19 cellular contexts compared by ENCODE assay signal in the genomic region with DNA sequence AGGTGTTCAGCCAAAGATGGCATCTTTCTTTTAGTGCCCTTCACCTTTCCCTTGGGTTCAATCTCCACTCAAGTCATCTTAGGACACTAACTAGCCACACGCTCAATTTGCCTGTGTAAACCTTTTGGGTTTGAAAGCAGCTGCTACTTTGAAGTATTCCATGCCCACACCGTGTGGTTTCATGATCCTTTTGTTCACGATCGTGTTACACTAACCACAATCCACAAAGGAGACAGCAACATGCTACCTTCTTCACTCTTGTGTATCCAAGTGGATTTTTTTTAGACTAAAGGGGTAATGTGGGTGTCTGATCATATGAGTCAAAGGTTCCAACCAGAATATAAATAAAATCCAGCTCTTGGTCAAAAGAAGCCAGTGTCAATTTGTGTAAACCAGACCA.
DNase-seq lines count a peak whose midpoint lies in the region; ATAC-seq, FAIRE-seq and TF ChIP-seq lines count a peak whose summit lies in the region.
"Had no signal": no experiment of that assay in that cellular context is flagged by ENCODE, and none has a peak within 500 bp of the region (broad histone marks: within the 10 kb centered on the region; RNA-seq: fewer than 3 reads in every experiment).

No MANE protein-coding gene starts in this region.

- no peaks in the 10 kb centered on the region for H3K27me3 ChIP-seq in GM23338 (ENCODE audit: insufficient read depth)
- H3K27me3 ChIP-seq: Peyer's patch, testis had no signal

- no peaks in the 10 kb centered on the region for H3K79me2 ChIP-seq in GM23338 (replicated peaks; ENCODE audit: insufficient read depth)

- H4K20me1 ChIP-seq in GM23338 (replicated peaks; ENCODE audit: insufficient read depth): no peaks in the 10 kb centered on the region

- intact Hi-C loops in kidney (cut with DNase I): no loop called here

- no peak overlapping the region for H3K4me3 Mint-ChIP-seq in GM23338
- H3K4me3 Mint-ChIP-seq: activated CD4-positive, alpha-beta memory T cell treated with anti-CD3 and anti-CD28 coated beads, Interleukin-2, amount 10 ng/mL, durations not matched to agents 7 days and 5 days; endodermal cell; HFFc6 had no signal

- H3K36me3 ChIP-seq in GM23338 (ENCODE audit: insufficient read depth): no peaks in the 10 kb centered on the region
- H3K36me3 ChIP-seq in kidney (ENCODE audit: control insufficient read depth in 1 of 2, insufficient read depth in 2 of 2, low read length in 2 of 2): no peaks in the 10 kb centered on the region
- H3K36me3 ChIP-seq: Peyer's patch had no signal

- no peaks in the 10 kb centered on the region for H3K9me3 Mint-ChIP-seq in GM23338
- H3K9me3 Mint-ChIP-seq: activated CD4-positive, alpha-beta memory T cell treated with anti-CD3 and anti-CD28 coated beads, Interleukin-2, amount 10 ng/mL, durations not matched to agents 7 days and 5 days; endodermal cell had no signal

- no peak for ATAC-seq in GM23338
- ATAC-seq in GM19324 (IDR thresholded peaks at IDR 0.05; ENCODE audit: low FRiP score, unreplicated experiment): no peak

- H3K36me3 Mint-ChIP-seq in GM23338 (ENCODE audit: low read depth): no peaks in the 10 kb centered on the region

- no peak overlapping the region for H3K27ac Mint-ChIP-seq in GM23338
- H3K27ac Mint-ChIP-seq: activated CD4-positive, alpha-beta memory T cell treated with anti-CD3 and anti-CD28 coated beads, Interleukin-2, amount 10 ng/mL, durations not matched to agents 7 days and 5 days; endodermal cell; HFFc6 had no signal

- H3K27ac ChIP-seq in GM23338 (ENCODE audit: low read depth) (no peak overlapping the region), kidney (ENCODE audit: low read depth in 2 of 2, low read length in 2 of 2) (no peak overlapping the region)
- H3K27ac ChIP-seq: Peyer's patch, testis had no signal

- H2AFZ ChIP-seq in GM23338: no peak overlapping the region

- no peaks in the 10 kb centered on the region for H3K9me3 ChIP-seq in kidney (ENCODE audit: control insufficient read depth in 1 of 2, low read length in 2 of 2)
- H3K9me3 ChIP-seq: Peyer's patch, testis had no signal

- H3K27me3 Mint-ChIP-seq in GM23338 (ENCODE audit: insufficient read depth, low read depth, poor library complexity): no peaks in the 10 kb centered on the region

- H3K4me1 ChIP-seq in GM23338 (ENCODE audit: insufficient read depth): no peaks in the 10 kb centered on the region; the same call in 1 of the 2 replicates
- no peaks in the 10 kb centered on the region for H3K4me1 ChIP-seq in kidney (ENCODE audit: control insufficient read depth in 1 of 2, insufficient read depth in 1 of 2, low read depth in 1 of 2, low read length in 2 of 2)
- H3K4me1 ChIP-seq: Peyer's patch, testis had no signal

- H3F3A ChIP-seq in GM23338 (replicated peaks; ENCODE audit: low read depth): no peaks in the 10 kb centered on the region

- H3K9me2 ChIP-seq in GM23338 (ENCODE audit: insufficient read depth): peaks cover 5% of the 10 kb centered on the region; the same call in 1 of the 2 replicates

- peaks cover 6% of the 10 kb centered on the region; the same call in 2 of the 3 replicates for H3K4me1 Mint-ChIP-seq in GM23338
- H3K4me1 Mint-ChIP-seq: activated CD4-positive, alpha-beta memory T cell treated with anti-CD3 and anti-CD28 coated beads, Interleukin-2, amount 10 ng/mL, durations not matched to agents 7 days and 5 days had no signal

- no peak for FAIRE-seq in kidney (lab: Jason Lieb, UNC)
- FAIRE-seq: GM19239 had no signal

- no peak for TF ChIP-seq CTCF in GM23338 (conservative IDR thresholded peaks at IDR 0.05; ENCODE audit: low read depth in 2 of 2)
- TF ChIP-seq CTCF in kidney (IDR thresholded peaks at IDR 0.05; ENCODE audit: borderline replicate concordance, extremely low read depth, insufficient read depth): no peak

- no peak overlapping the region for H3K4me3 ChIP-seq in GM23338
- H3K4me3 ChIP-seq in kidney (ENCODE audit: low read length in 2 of 2): no peak overlapping the region
- H3K4me3 ChIP-seq: Peyer's patch, testis had no signal

- H3K9ac ChIP-seq in kidney (ENCODE audit: low read length in 2 of 2): no peak overlapping the region

- H3K4me2 ChIP-seq in GM23338: no peak overlapping the region

- peak; percentile 90 for DNase-seq in DMS79 treated with DMSO at 0.1 percent for 48 hours (lab: John Stamatoyannopoulos, UW)
- peak; percentile 67 to 81 for DNase-seq in NCI-H187 (lab: John Stamatoyannopoulos, UW)
- peak; percentile 62 for DNase-seq in RPMI7951 (ENCODE audit: low read depth)
- DNase-seq in kidney tubule cell (ENCODE audit: low spot score): peak; percentile 32
- no peak for DNase-seq in GM23338 (ENCODE audit: low spot score)
- no peak for DNase-seq in kidney
- no peak for DNase-seq in NCI-H2227 (lab: John Stamatoyannopoulos, UW; ENCODE audit: unreplicated experiment)
- DNase-seq: activated CD4-positive, alpha-beta memory T cell treated with anti-CD3 and anti-CD28 coated beads, Interleukin-2, amount 10 ng/mL, durations not matched to agents 7 days and 5 days; AML-193; amygdala; endodermal cell; HFFc6; NCI-H524; occipital lobe; Peyer's patch; stimulated activated CD4-positive, alpha-beta T cell treated with anti-CD3 and anti-CD28 coated beads, Interleukin-2, amount 100 ng/mL, for 48 hours; testis had no signal

TF ChIP-seq in GM23338, 12 proteins besides CTCF, POLR2A, EP300 and RAD21 (continues in another document):
- TF ChIP-seq JUNB (IDR thresholded peaks at IDR 0.05; ENCODE audit: unreplicated experiment) (no peak), POLR2AphosphoS5 (IDR thresholded peaks at IDR 0.05; ENCODE audit: low read depth) (no peak), ZNF331 (CRISPR knock-in tag; IDR thresholded peaks at IDR 0.05; ENCODE audit: low read depth) (no peak), NANOG (IDR thresholded peaks at IDR 0.05; ENCODE audit: borderline replicate concordance) (no peak), EZH2 (IDR thresholded peaks at IDR 0.05; ENCODE audit: low read depth, unreplicated experiment) (no peak), ZNF114 (CRISPR knock-in tag; IDR thresholded peaks at IDR 0.05) (no peak), EZH2phosphoT487 (IDR thresholded peaks at IDR 0.05; ENCODE audit: unreplicated experiment) (no peak), STAT1 (IDR thresholded peaks at IDR 0.05; ENCODE audit: unreplicated experiment) (no peak), REST (IDR thresholded peaks at IDR 0.05; ENCODE audit: unreplicated experiment) (no peak), CREB1 (CRISPR knock-in tag; IDR thresholded peaks at IDR 0.05; ENCODE audit: low read depth) (no peak)
- TF ChIP-seq, protein P1, sequence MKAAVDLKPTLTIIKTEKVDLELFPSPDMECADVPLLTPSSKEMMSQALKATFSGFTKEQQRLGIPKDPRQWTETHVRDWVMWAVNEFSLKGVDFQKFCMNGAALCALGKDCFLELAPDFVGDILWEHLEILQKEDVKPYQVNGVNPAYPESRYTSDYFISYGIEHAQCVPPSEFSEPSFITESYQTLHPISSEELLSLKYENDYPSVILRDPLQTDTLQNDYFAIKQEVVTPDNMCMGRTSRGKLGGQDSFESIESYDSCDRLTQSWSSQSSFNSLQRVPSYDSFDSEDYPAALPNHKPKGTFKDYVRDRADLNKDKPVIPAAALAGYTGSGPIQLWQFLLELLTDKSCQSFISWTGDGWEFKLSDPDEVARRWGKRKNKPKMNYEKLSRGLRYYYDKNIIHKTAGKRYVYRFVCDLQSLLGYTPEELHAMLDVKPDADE (IDR thresholded peaks at IDR 0.05): no peak

Comparison
In these comparisons a context has a peak if more than half of its experiments do, and no peak if none do; other contexts are left out.
1. DNase-seq: peak in DMS79 treated with DMSO at 0.1 percent for 48 hours (single experiment), NCI-H187 (2 of 2), RPMI7951 (single experiment) and kidney tubule cell (single experiment); none in GM23338 (single experiment), kidney (single experiment) and NCI-H2227 (single experiment).